In the genomic region with DNA sequence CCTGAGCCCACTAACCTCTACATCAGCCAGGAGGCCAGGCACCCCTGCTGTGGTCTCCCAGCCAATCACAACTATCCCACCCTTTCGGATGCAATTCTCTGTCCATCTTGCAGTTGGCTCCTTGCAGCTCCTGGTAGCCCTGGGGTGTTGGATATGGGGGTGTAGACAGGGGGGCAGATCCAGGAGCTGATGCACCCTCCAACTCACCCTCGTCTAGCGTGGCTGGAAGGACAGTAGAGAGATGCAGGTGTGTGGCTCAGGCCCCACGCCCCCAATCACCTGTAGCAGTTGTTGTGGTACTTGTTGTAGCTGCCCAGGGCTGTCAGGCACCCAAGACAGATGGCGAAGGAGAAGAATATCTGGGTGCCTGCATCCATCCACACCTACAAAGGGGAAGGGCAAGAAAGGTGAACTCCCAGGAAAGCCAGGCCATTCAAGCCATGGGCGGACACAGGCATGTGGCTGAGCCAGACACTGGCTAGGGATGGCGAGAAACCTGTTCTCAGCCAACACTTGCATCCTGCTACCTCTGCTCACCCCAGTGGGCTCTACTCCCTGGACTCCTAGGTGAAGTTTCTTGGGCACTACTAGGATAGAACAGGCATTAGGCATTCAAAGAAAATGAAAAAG, we compare ENCODE assay signal across 24 cellular contexts. TPM values are rescaled to one million over a fixed set of nuclear protein-coding genes. Genes with fewer than 3 reads are reported as not detected.
DNase-seq lines count a peak whose midpoint lies in the region; ATAC-seq and TF ChIP-seq lines count a peak whose summit lies in the region.
"Had no signal": no experiment of that assay in that cellular context is flagged by ENCODE, and none has a peak within 500 bp of the region (broad histone marks: within the 10 kb centered on the region; RNA-seq: fewer than 3 reads in every experiment).

No MANE protein-coding gene starts in this region.

- no peak overlapping the region for H3K27ac ChIP-seq in vagina
- H3K27ac ChIP-seq: A549, GM23248 had no signal

- CTCF ChIA-PET in activated naive CD4-positive, alpha-beta T cell treated with anti-CD3 and anti-CD28 coated beads, Interleukin-2, amount 10 ng/mL, durations not matched to agents 7 days and 5 days (lab: Charles Lee), result no interaction called here

- no peak for TF ChIP-seq CTCF in vagina (IDR thresholded peaks at IDR 0.05)

- no peaks in the 10 kb centered on the region for H3K27me3 ChIP-seq in vagina
- H3K27me3 ChIP-seq: BE2C had no signal

- intact Hi-C loops in sciatic nerve (cut with DNase I) (no loop called here), vagina (cut with DNase I) (no loop called here)

- H3K4me3 ChIP-seq in vagina, result no peak overlapping the region
- H3K4me3 ChIP-seq: A549, GM23248 had no signal

- no peaks in the 10 kb centered on the region for H3K9me3 Mint-ChIP-seq in activated naive CD4-positive, alpha-beta T cell treated with anti-CD3 and anti-CD28 coated beads, Interleukin-2, amount 10 ng/mL, durations not matched to agents 7 days and 5 days

- TF ChIP-seq POLR2A in vagina (IDR thresholded peaks at IDR 0.05), result no peak

- ATAC-seq in sciatic nerve (no peak), GM18873 (IDR thresholded peaks at IDR 0.05; ENCODE audit: low FRiP score, unreplicated experiment) (no peak), HG03442 (IDR thresholded peaks at IDR 0.05; ENCODE audit: unreplicated experiment) (no peak)
- ATAC-seq: A549, Panc1 had no signal

- H3K27ac Mint-ChIP-seq in activated naive CD4-positive, alpha-beta T cell treated with anti-CD3 and anti-CD28 coated beads, Interleukin-2, amount 10 ng/mL, durations not matched to agents 7 days and 5 days, result no peak overlapping the region
- H3K27ac Mint-ChIP-seq: CD4-positive, CD25-positive, alpha-beta regulatory T cell had no signal

- no peaks in the 10 kb centered on the region for H3K4me1 Mint-ChIP-seq in activated naive CD4-positive, alpha-beta T cell treated with anti-CD3 and anti-CD28 coated beads, Interleukin-2, amount 10 ng/mL, durations not matched to agents 7 days and 5 days
- H3K4me1 Mint-ChIP-seq: CD4-positive, CD25-positive, alpha-beta regulatory T cell had no signal

- no peaks in the 10 kb centered on the region for H3K4me1 ChIP-seq in vagina
- H3K4me1 ChIP-seq: A549, BE2C had no signal

- H3K9me3 ChIP-seq in vagina, result no peaks in the 10 kb centered on the region
- H3K9me3 ChIP-seq: A549, BE2C had no signal

- no peaks in the 10 kb centered on the region for H3K36me3 ChIP-seq in vagina
- H3K36me3 ChIP-seq: BE2C had no signal

- H3K4me3 Mint-ChIP-seq in activated naive CD4-positive, alpha-beta T cell treated with anti-CD3 and anti-CD28 coated beads, Interleukin-2, amount 10 ng/mL, durations not matched to agents 7 days and 5 days, result no peak overlapping the region
- H3K4me3 Mint-ChIP-seq: CD4-positive, CD25-positive, alpha-beta regulatory T cell had no signal

- H3K36me3 Mint-ChIP-seq in activated naive CD4-positive, alpha-beta T cell treated with anti-CD3 and anti-CD28 coated beads, Interleukin-2, amount 10 ng/mL, durations not matched to agents 7 days and 5 days, result no peaks in the 10 kb centered on the region
- H3K36me3 Mint-ChIP-seq: CD4-positive, CD25-positive, alpha-beta regulatory T cell had no signal

- H3K27me3 Mint-ChIP-seq in activated naive CD4-positive, alpha-beta T cell treated with anti-CD3 and anti-CD28 coated beads, Interleukin-2, amount 10 ng/mL, durations not matched to agents 7 days and 5 days, result peaks cover 15% of the 10 kb centered on the region

- peak; percentile 14 for DNase-seq in activated naive CD4-positive, alpha-beta T cell treated with anti-CD3 and anti-CD28 coated beads, Interleukin-2, amount 10 ng/mL, durations not matched to agents 7 days and 5 days
- no peak for DNase-seq in activated naive CD4-positive, alpha-beta T cell (lab: John Stamatoyannopoulos, UW)
- DNase-seq in islet precursor cell (peak; percentile 44), sciatic nerve (ENCODE audit: low spot score) (peak; percentile 42), vagina (ENCODE audit: extremely low spot score in 2 of 2) (peak; percentile 55 to 58), NCI-H2107 (lab: John Stamatoyannopoulos, UW) (no peak)
- DNase-seq: BE2C; CD4-positive, CD25-positive, alpha-beta regulatory T cell; DND-41; GM23248; HCEC 1CT; KG1; NCI-H1092; NCI-H1436; NCI-H2029 treated with DMSO at 0.1 percent for 48 hours; NCI-H2171; NCI-H345; NCI-H774; NK-92 treated with Interleukin-12 subunit alpha and Interleukin-12 subunit beta, amount 100 ng/mL, for 24 hours; SIG-M5 had no signal

RNA-seq across cellular contexts. Expression of gene SLC6A12, which starts 13.4 kb away (rescaled TPM):
- total RNA-seq in sciatic nerve (0.40 TPM), vagina (not detected)
- total RNA-seq: CD4-positive, CD25-positive, alpha-beta regulatory T cell; GM23248 had no signal

RNA-seq across cellular contexts. Expression of gene SLC6A13, which starts 35.2 kb away (rescaled TPM):
- total RNA-seq in sciatic nerve (0.85 TPM), vagina (not detected)
- total RNA-seq: GM23248 had no signal

Comparison
In these comparisons a context has a peak if more than half of its experiments do, and no peak if none do; other contexts are left out.
1. DNase-seq: peak in activated naive CD4-positive, alpha-beta T cell treated with anti-CD3 and anti-CD28 coated beads, Interleukin-2, amount 10 ng/mL, durations not matched to agents 7 days and 5 days (single experiment), islet precursor cell (single experiment), sciatic nerve (single experiment) and vagina (2 of 2); none in activated naive CD4-positive, alpha-beta T cell (0 of 4) and NCI-H2107 (single experiment).